11 cellular contexts compared by ENCODE assay signal in genomic region chr6:147000545-147001488, GRCh38.
DNase-seq lines count a peak whose midpoint lies in the region; ATAC-seq and TF ChIP-seq lines count a peak whose summit lies in the region.
"Had no signal": no experiment of that assay in that cellular context is flagged by ENCODE, and none has a peak within 500 bp of the region (broad histone marks: within the 10 kb centered on the region; RNA-seq: fewer than 3 reads in every experiment).

No MANE protein-coding gene starts in this region.

- H3K14ac ChIP-seq in H9 (ENCODE audit: insufficient read depth, low read length), result no peak overlapping the region

- H4K20me1 ChIP-seq in H9 (ENCODE audit: control insufficient read depth, insufficient read depth, insufficient read length), result no peaks in the 10 kb centered on the region

- H3K27ac ChIP-seq in H9 (ENCODE audit: insufficient read length, low read depth, low read length) (no peak overlapping the region), suprapubic skin (peak overlapping the region; percentile 15)
- H3K27ac ChIP-seq in CD4-positive, alpha-beta T cell (ENCODE audit: low read depth, low read length), result no peak overlapping the region

- no peak overlapping the region for H4K91ac ChIP-seq in H9 (ENCODE audit: insufficient read length, low read depth, low read length)

- no peak for ATAC-seq in CD4-positive, alpha-beta T cell (ENCODE audit: poor library complexity)
- ATAC-seq: naive thymus-derived CD8-positive, alpha-beta T cell had no signal

- no peak for DNase-seq in H9
- peak; percentile 12 for DNase-seq in UCSD-AML1 (lab: John Stamatoyannopoulos, UW; ENCODE audit: unreplicated experiment)
- DNase-seq in fibroblast of pulmonary artery (ENCODE audit: low read depth), result peak; percentile 72
- DNase-seq in suprapubic skin (ENCODE audit: low spot score in 2 of 2), result no peak
- DNase-seq in activated T-cell treated with anti-CD3 and anti-CD28 coated beads for 4 hours, result no peak
- DNase-seq in CD4-positive, alpha-beta T cell, result no peak
- no peak for DNase-seq in activated gamma-delta T cell treated with Interleukin-2 at 50 U/mL for 16 hours
- DNase-seq: DMS79 treated with DMSO at 0.1 percent for 48 hours; naive thymus-derived CD8-positive, alpha-beta T cell; NCI-H2029 had no signal

- H2AK5ac ChIP-seq in H9 (ENCODE audit: insufficient read length, low read length), result no peak overlapping the region

- no peak overlapping the region for H3K23ac ChIP-seq in H9 (ENCODE audit: insufficient read length, low read depth, low read length)

- no peak overlapping the region for H3K4me3 Mint-ChIP-seq in H9
- no peak overlapping the region for H3K4me3 Mint-ChIP-seq in CD4-positive, alpha-beta T cell
- H3K4me3 Mint-ChIP-seq: naive thymus-derived CD8-positive, alpha-beta T cell; T-helper 2 cell treated with Interferon-gamma antibody and Interleukin-4, amounts not matched to agents 5 μg/mL and 100 μg/mL, for 36 hours had no signal

- peaks cover 17 to 18% of the 10 kb centered on the region in 2 experiments for H3K4me1 Mint-ChIP-seq in H9
- H3K4me1 Mint-ChIP-seq in CD4-positive, alpha-beta T cell (ENCODE audit: low read depth), result no peaks in the 10 kb centered on the region
- H3K4me1 Mint-ChIP-seq: naive thymus-derived CD8-positive, alpha-beta T cell had no signal

- no peak overlapping the region for H3K9ac ChIP-seq in H9 (ENCODE audit: extremely low read depth, insufficient read length, low read length)

- no peak overlapping the region for H2BK120ac ChIP-seq in H9 (ENCODE audit: low read depth, low read length, poor library complexity, severe bottlenecking)

- POLR2A ChIA-PET in CD4-positive, alpha-beta T cell (lab: Charles Lee), result no interaction called here

- no peaks in the 10 kb centered on the region for H3K27me3 ChIP-seq in H9 (ENCODE audit: insufficient read depth, low read length)
- H3K27me3 ChIP-seq in suprapubic skin, result no peaks in the 10 kb centered on the region
- no peaks in the 10 kb centered on the region for H3K27me3 ChIP-seq in CD4-positive, alpha-beta T cell (ENCODE audit: control insufficient read depth, insufficient read depth, low read length)

- H3K36me3 Mint-ChIP-seq in H9 (ENCODE audit: insufficient read depth in 1 of 3, low read depth in 3 of 3), result no peaks in the 10 kb centered on the region
- H3K36me3 Mint-ChIP-seq in CD4-positive, alpha-beta T cell (ENCODE audit: low read depth), result no peaks in the 10 kb centered on the region

- TF ChIP-seq POLR2A in suprapubic skin (IDR thresholded peaks at IDR 0.05), result no peak

- TF ChIP-seq CTCF in H9 (conservative IDR thresholded peaks at IDR 0.05), result no peak
- no peak for TF ChIP-seq CTCF in fibroblast of pulmonary artery (IDR thresholded peaks at IDR 0.05; ENCODE audit: low read length, missing control alignments)
- no peak for TF ChIP-seq CTCF in suprapubic skin (IDR thresholded peaks at IDR 0.05)
- no peak for TF ChIP-seq CTCF in CD4-positive, alpha-beta T cell (IDR thresholded peaks at IDR 0.05)

- no peaks in the 10 kb centered on the region for H3K36me3 ChIP-seq in suprapubic skin

- no peaks in the 10 kb centered on the region for H3K9me3 Mint-ChIP-seq in H9
- H3K9me3 Mint-ChIP-seq in CD4-positive, alpha-beta T cell, result no peaks in the 10 kb centered on the region

- no peaks in the 10 kb centered on the region for H3K79me1 ChIP-seq in H9 (ENCODE audit: insufficient read depth, low read depth, low read length, poor library complexity, severe bottlenecking)

- no peaks in the 10 kb centered on the region for H3K27me3 Mint-ChIP-seq in H9 (ENCODE audit: low read depth)
- no peaks in the 10 kb centered on the region for H3K27me3 Mint-ChIP-seq in CD4-positive, alpha-beta T cell

- no peaks in the 10 kb centered on the region for H3K4me1 ChIP-seq in H9 (ENCODE audit: insufficient read depth, low read length)
- peaks cover 11% of the 10 kb centered on the region for H3K4me1 ChIP-seq in suprapubic skin

- no peak overlapping the region for H4K8ac ChIP-seq in H9 (replicated peaks; ENCODE audit: insufficient read length, low read depth, low read length)

- no peak overlapping the region for H3K18ac ChIP-seq in H9 (ENCODE audit: insufficient read length, low read depth, low read length)

- intact Hi-C loops in CD4-positive, alpha-beta T cell (cut with DNase I, micrococcal nuclease), result no loop called here

- no peak overlapping the region for H2BK12ac ChIP-seq in H9 (ENCODE audit: insufficient read length, low read depth, low read length)

- whole genome bisulfite sequencing in H9 (ENCODE audit: extremely low coverage, insufficient read length, low lambda C conversion rate), result no CpG with 5 or more reads among the region's 9 CpGs
- 29% methylated on average over 9 of the region's 9 CpGs for WGBS in suprapubic skin

- H3K27ac Mint-ChIP-seq in H9, result peak overlapping the region in 2 of 3 experiments; percentile 74 to 76; a peak in 4 of 7 replicates
- H3K27ac Mint-ChIP-seq in CD4-positive, alpha-beta T cell, result no peak overlapping the region
- H3K27ac Mint-ChIP-seq: naive thymus-derived CD8-positive, alpha-beta T cell; T-helper 2 cell treated with Interferon-gamma antibody and Interleukin-4, amounts not matched to agents 5 μg/mL and 100 μg/mL, for 36 hours had no signal

- H4K5ac ChIP-seq in H9 (ENCODE audit: insufficient read length, low read depth, low read length), result no peak overlapping the region

- H3T11ph ChIP-seq in H9 (ENCODE audit: low read length), result no peak overlapping the region

- CTCF ChIA-PET in CD4-positive, alpha-beta T cell (lab: Charles Lee), result no interaction called here

- H3K23me2 ChIP-seq in H9 (ENCODE audit: insufficient read length, low read depth, low read length, poor library complexity, severe bottlenecking), result no peaks in the 10 kb centered on the region

- H3K4ac ChIP-seq in H9 (ENCODE audit: low read depth, low read length), result no peak overlapping the region

- H3K9me3 ChIP-seq in H9 (ENCODE audit: control insufficient read depth, low read depth, low read length) (no peaks in the 10 kb centered on the region), suprapubic skin (no peaks in the 10 kb centered on the region)
- H3K9me3 ChIP-seq in CD4-positive, alpha-beta T cell (ENCODE audit: control insufficient read depth, low read length), result no peaks in the 10 kb centered on the region

- no peaks in the 10 kb centered on the region for H3K79me2 ChIP-seq in H9 (ENCODE audit: insufficient read depth, low read length)

- H3K4me2 ChIP-seq in H9 (ENCODE audit: insufficient read depth, insufficient read length, low read length), result no peak overlapping the region

- no peak for TF ChIP-seq EP300 in suprapubic skin (IDR thresholded peaks at IDR 0.05)

- H3K4me3 ChIP-seq in fibroblast of pulmonary artery (replicated peaks; ENCODE audit: low read depth, low read length) (no peak overlapping the region), suprapubic skin (no peak overlapping the region)

- no peak overlapping the region for H2BK15ac ChIP-seq in H9 (ENCODE audit: low read depth, low read length)

- H2AFZ ChIP-seq in H9 (ENCODE audit: low read length), result no peak overlapping the region

- no peak overlapping the region for H3K56ac ChIP-seq in H9 (ENCODE audit: insufficient read length, low read depth, low read length)

- H2BK20ac ChIP-seq in H9 (ENCODE audit: low read depth, low read length, poor library complexity, severe bottlenecking), result no peak overlapping the region

- no peak overlapping the region for H2BK5ac ChIP-seq in H9 (ENCODE audit: insufficient read length, low read length)

Comparison
In these comparisons a context has a peak if more than half of its experiments do, and no peak if none do; other contexts are left out.
1. DNase-seq: peak in UCSD-AML1 (single experiment) and fibroblast of pulmonary artery (single experiment); none in H9 (single experiment), suprapubic skin (0 of 2), activated T-cell treated with anti-CD3 and anti-CD28 coated beads for 4 hours (single experiment), CD4-positive, alpha-beta T cell (0 of 10) and activated gamma-delta T cell treated with Interleukin-2 at 50 U/mL for 16 hours (single experiment).